In genomic region chr6:138716971-138717370, GRCh38 we compare ENCODE assay signal across 8 cellular contexts.
"Had no signal": no experiment of that assay in that cellular context is flagged by ENCODE, and none has a peak within 500 bp of the region (broad histone marks: within the 10 kb centered on the region; RNA-seq: fewer than 3 reads in every experiment).

No MANE protein-coding gene starts in this region.

- DNase-seq: GM23248, GOT3, H7, H9, HCEC 1CT, HFFc6 had no signal

- H3K27ac ChIP-seq: GM23248 had no signal

- H3K4me3 ChIP-seq: GM23248, GM23338, HAP-1 had no signal
